Comparison of ENCODE assay signal across 10 cellular contexts in genomic region chr6:14210077-14210476, GRCh38.
A peak's percentile ranks its signal among the peaks of the same experiment; 100 is the strongest.
DNase-seq lines count a peak whose midpoint lies in the region; ATAC-seq and TF ChIP-seq lines count a peak whose summit lies in the region.
"Had no signal": no experiment of that assay in that cellular context is flagged by ENCODE, and none has a peak within 500 bp of the region (broad histone marks: within the 10 kb centered on the region; RNA-seq: fewer than 3 reads in every experiment).

No MANE protein-coding gene starts in this region.

- peak overlapping the region; percentile 68 for H3K27ac Mint-ChIP-seq in activated CD4-positive, alpha-beta memory T cell treated with anti-CD3 and anti-CD28 coated beads for 36 hours

- H3K9me3 Mint-ChIP-seq in activated CD4-positive, alpha-beta memory T cell treated with anti-CD3 and anti-CD28 coated beads for 36 hours = no peaks in the 10 kb centered on the region

- H3K27me3 Mint-ChIP-seq in activated CD4-positive, alpha-beta memory T cell treated with anti-CD3 and anti-CD28 coated beads for 36 hours = no peaks in the 10 kb centered on the region

- CTCF ChIA-PET in A673 (lab: Charles Lee) = no interaction called here
- CTCF ChIA-PET in activated CD4-positive, alpha-beta memory T cell treated with anti-CD3 and anti-CD28 coated beads for 36 hours (lab: Charles Lee) = interaction anchor here (1.0 to 2.4 kb wide), 6 partner anchors 10 to 514 kb away, joined by 3 to 9 read pairs (median 4); no protein-coding TSS in a partner anchor

- BruUV-seq in A673 (replicated peaks; lab: Mats Ljungman, UMichigan) = no TSS peak

- H3K36me3 Mint-ChIP-seq in activated CD4-positive, alpha-beta memory T cell treated with anti-CD3 and anti-CD28 coated beads for 36 hours = no peaks in the 10 kb centered on the region

- H3K36me3 ChIP-seq in A673 (ENCODE audit: insufficient read depth, low read length, poor library complexity, severe bottlenecking) (no peaks in the 10 kb centered on the region), H7 (replicated peaks; ENCODE audit: control insufficient read depth, insufficient read depth, low read length) (no peaks in the 10 kb centered on the region)

- intact Hi-C loops in A673 (cut with micrococcal nuclease; ENCODE audit: unreplicated experiment) = loop anchor here (2.0 to 10.0 kb wide), 6 partner anchors 287 to 1415 kb away; no protein-coding TSS in a partner anchor
- intact Hi-C loops in activated CD4-positive, alpha-beta memory T cell treated with anti-CD3 and anti-CD28 coated beads for 36 hours (cut with micrococcal nuclease) = loop anchor here (2.0 to 10.0 kb wide), 6 partner anchors 107 to 1412 kb away; no protein-coding TSS in a partner anchor

- H3K9me3 ChIP-seq in A673 (ENCODE audit: low read depth, low read length, poor library complexity, severe bottlenecking) = no peaks in the 10 kb centered on the region

- ATAC-seq in HG03457 (IDR thresholded peaks at IDR 0.05; ENCODE audit: unreplicated experiment) (no peak), GM19023 (IDR thresholded peaks at IDR 0.05; ENCODE audit: unreplicated experiment) (no peak)

- H3K4me1 ChIP-seq in A673 (ENCODE audit: insufficient read depth, low read length, poor library complexity, severe bottlenecking) = peaks cover 43% of the 10 kb centered on the region

- peak overlapping the region; percentile 90 for H3K27ac ChIP-seq in A673 (ENCODE audit: low read depth, low read length, poor library complexity, severe bottlenecking)

- H3K4me1 Mint-ChIP-seq in activated CD4-positive, alpha-beta memory T cell treated with anti-CD3 and anti-CD28 coated beads for 36 hours (ENCODE audit: low read depth) = peaks cover 17% of the 10 kb centered on the region

- peak overlapping the region; percentile 69 for H3K4me3 Mint-ChIP-seq in activated CD4-positive, alpha-beta memory T cell treated with anti-CD3 and anti-CD28 coated beads for 36 hours

- DNase-seq in A673 (ENCODE audit: low spot score) (no peak), H7 (no peak), medulla oblongata (ENCODE audit: extremely low spot score) (peak; percentile 11), dermis blood vessel endothelial cell (no peak)
- no peak for DNase-seq in activated CD4-positive, alpha-beta memory T cell treated with anti-CD3 and anti-CD28 coated beads for 36 hours
- no peak for DNase-seq in activated CD4-positive, CD25-positive, alpha-beta regulatory T cell treated with anti-CD3 and anti-CD28 coated beads, Interleukin-2, amount 50 U/mL, for 72 hours
- DNase-seq: activated CD4-positive, alpha-beta T cell treated with anti-CD3 and anti-CD28 coated beads for 4 hours; NCI-H1048 had no signal

- H3K4me3 ChIP-seq in A673 (ENCODE audit: low read depth, low read length, poor library complexity, severe bottlenecking) (peak overlapping the region; percentile 54), H7 (ENCODE audit: insufficient read depth, low read depth, low read length) (peak overlapping the region; percentile 65; the same call in 1 of the 2 replicates)

- no peak for TF ChIP-seq CTCF in A673 (conservative IDR thresholded peaks at IDR 0.05; ENCODE audit: low read depth, low read length)

- POLR2A ChIA-PET in A673 (lab: Charles Lee; ENCODE audit: low non-redundant PET) = no interaction called here
- POLR2A ChIA-PET in activated CD4-positive, alpha-beta memory T cell treated with anti-CD3 and anti-CD28 coated beads for 36 hours (lab: Charles Lee) = no interaction called here

- H3K27me3 ChIP-seq in A673 (replicated peaks; ENCODE audit: insufficient read depth, low read depth, low read length, poor library complexity) (no peaks in the 10 kb centered on the region), H7 (ENCODE audit: control insufficient read depth, insufficient read depth, low read length) (peaks cover 6% of the 10 kb centered on the region)
